ENCODE assay signal across 11 cellular contexts in the genomic region with DNA sequence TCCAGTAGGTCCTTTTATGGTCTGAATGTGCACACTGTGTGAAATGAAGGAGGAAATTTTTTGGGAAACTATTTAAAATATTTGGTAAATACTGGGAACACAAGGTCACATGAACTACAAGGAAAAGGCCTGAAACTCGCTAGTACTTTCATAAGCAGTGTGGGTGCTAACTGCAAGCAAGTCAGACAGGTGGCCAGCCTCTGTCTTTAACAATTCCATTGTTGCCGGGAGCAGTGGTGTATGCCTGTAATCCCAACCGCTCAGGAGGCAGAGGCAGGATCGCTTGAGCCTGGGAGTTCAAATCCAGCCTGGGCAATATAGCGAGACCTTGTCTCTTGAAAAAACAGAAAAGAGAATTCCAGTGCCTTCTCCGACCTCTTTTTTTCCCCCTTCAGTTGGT. TPM values are rescaled to one million over a fixed set of nuclear protein-coding genes. Genes with fewer than 3 reads are reported as not detected.
DNase-seq lines count a peak whose midpoint lies in the region; ATAC-seq and TF ChIP-seq lines count a peak whose summit lies in the region.
"Had no signal": no experiment of that assay in that cellular context is flagged by ENCODE, and none has a peak within 500 bp of the region (broad histone marks: within the 10 kb centered on the region; RNA-seq: fewer than 3 reads in every experiment).

No MANE protein-coding gene starts in this region.

- no peak overlapping the region for H3K4me3 Mint-ChIP-seq in naive thymus-derived CD4-positive, alpha-beta T cell
- H3K4me3 Mint-ChIP-seq: stimulated activated effector memory CD8-positive, alpha-beta T cell treated with anti-CD3 and anti-CD28 coated beads, Interleukin-12 subunit alpha, Interleukin-12 subunit beta, amount 100 ng/mL, for 72 hours had no signal

- H3K9ac ChIP-seq in PC-3 (ENCODE audit: low read length) (no peak overlapping the region), liver (ENCODE audit: low read depth in 1 of 2, low read length in 2 of 2) (no peak overlapping the region)

- no peaks in the 10 kb centered on the region for H3K9me3 Mint-ChIP-seq in naive thymus-derived CD4-positive, alpha-beta T cell
- H3K9me3 Mint-ChIP-seq: stimulated activated effector memory CD8-positive, alpha-beta T cell treated with anti-CD3 and anti-CD28 coated beads, Interleukin-12 subunit alpha, Interleukin-12 subunit beta, amount 100 ng/mL, for 72 hours had no signal

- no peak for ATAC-seq in PC-3
- ATAC-seq in naive thymus-derived CD4-positive, alpha-beta T cell, result no peak
- ATAC-seq in HG03439 (IDR thresholded peaks at IDR 0.05; ENCODE audit: unreplicated experiment), result no peak

- CTCF ChIA-PET in PC-3 (lab: Charles Lee), result no interaction called here
- CTCF ChIA-PET in naive thymus-derived CD4-positive, alpha-beta T cell (lab: Charles Lee), result no interaction called here

- H3F3A ChIP-seq in PC-3 (ENCODE audit: low read length, unreplicated experiment), result peaks cover 8% of the 10 kb centered on the region

- H3K36me3 ChIP-seq in PC-3 (ENCODE audit: low read depth, low read length) (no peaks in the 10 kb centered on the region), liver (ENCODE audit: control insufficient read depth in 4 of 4, insufficient read depth in 3 of 4, low read depth in 1 of 4, low read length in 3 of 4) (no peaks in the 10 kb centered on the region), tibial artery (no peaks in the 10 kb centered on the region)
- H3K36me3 ChIP-seq in naive thymus-derived CD4-positive, alpha-beta T cell (ENCODE audit: control insufficient read depth in 2 of 3, insufficient read depth in 3 of 3, low read length in 3 of 3), result no peaks in the 10 kb centered on the region

- BruUV-seq in PC-3 (replicated peaks; lab: Mats Ljungman, UMichigan), result no TSS peak

- H3K4me1 ChIP-seq in PC-3 (ENCODE audit: insufficient read depth, low read length), result peaks cover 79% of the 10 kb centered on the region
- H3K4me1 ChIP-seq in liver (ENCODE audit: control insufficient read depth in 4 of 4, insufficient read depth in 4 of 4, low read length in 3 of 4), result peaks cover 5 to 20% (median 10%) of the 10 kb centered on the region in 4 donors
- H3K4me1 ChIP-seq in tibial artery, result peaks cover 8 to 99% (median 77%) of the 10 kb centered on the region in 4 donors
- H3K4me1 ChIP-seq in naive thymus-derived CD4-positive, alpha-beta T cell (ENCODE audit: control insufficient read depth in 2 of 2, insufficient read depth in 2 of 2, low read length in 2 of 2), result peaks cover 0 to 10% of the 10 kb centered on the region in 2 donors

- no peak overlapping the region for H3K27ac ChIP-seq in PC-3 (ENCODE audit: low read length)
- peak overlapping the region; percentile 22 to 75 for H3K27ac ChIP-seq in coronary artery
- H3K27ac ChIP-seq in liver (ENCODE audit: low read depth in 1 of 2, low read length in 2 of 2), result peak overlapping the region; percentile 9 to 18
- H3K27ac ChIP-seq in tibial artery, result peak overlapping the region; percentile 84 to 93
- no peak overlapping the region for H3K27ac ChIP-seq in naive thymus-derived CD4-positive, alpha-beta T cell (ENCODE audit: low read depth, low read length)

- intact Hi-C loops in PC-3 (cut with micrococcal nuclease) (no loop called here), tibial artery (cut with DNase I; ENCODE audit: low total_unique reads) (no loop called here)
- intact Hi-C loops in naive thymus-derived CD4-positive, alpha-beta T cell (cut with micrococcal nuclease), result no loop called here

- H3K9me2 ChIP-seq in PC-3 (replicated peaks; ENCODE audit: low read length), result no peaks in the 10 kb centered on the region

- peaks cover 97% of the 10 kb centered on the region for H3K79me2 ChIP-seq in PC-3 (ENCODE audit: low read length)

- no peak for TF ChIP-seq CTCF in PC-3 (conservative IDR thresholded peaks at IDR 0.05; ENCODE audit: low read depth, low read length)
- TF ChIP-seq CTCF in coronary artery (IDR thresholded peaks at IDR 0.05), result no peak
- TF ChIP-seq CTCF in liver (IDR thresholded peaks at IDR 0.05; ENCODE audit: low read depth, low read length, missing input control), result no peak
- TF ChIP-seq CTCF in tibial artery (IDR thresholded peaks at IDR 0.05), result no peak

- 90% methylated on average over 6 of the region's 6 CpGs for WGBS in liver

- H3K4me2 ChIP-seq in PC-3 (ENCODE audit: low read length), result 0 out of 2 replicates have a peak overlapping the region, but pooled peaks have one; percentile 5

- H3K27me3 ChIP-seq in PC-3 (ENCODE audit: low read length) (no peaks in the 10 kb centered on the region), liver (ENCODE audit: control insufficient read depth in 4 of 4, insufficient read depth in 4 of 4, low read length in 3 of 4) (no peaks in the 10 kb centered on the region), tibial artery (no peaks in the 10 kb centered on the region)
- H3K27me3 ChIP-seq in naive thymus-derived CD4-positive, alpha-beta T cell (ENCODE audit: control insufficient read depth in 2 of 2, insufficient read depth in 2 of 2, low read length in 2 of 2), result no peaks in the 10 kb centered on the region

- POLR2A ChIA-PET in PC-3 (lab: Charles Lee; ENCODE audit: unreplicated experiment), result no interaction called here
- POLR2A ChIA-PET in naive thymus-derived CD4-positive, alpha-beta T cell (lab: Charles Lee), result no interaction called here

- H3K36me3 Mint-ChIP-seq in naive thymus-derived CD4-positive, alpha-beta T cell, result peaks cover 0 to 17% (median under 1%) of the 10 kb centered on the region in 5 donors
- H3K36me3 Mint-ChIP-seq: stimulated activated effector memory CD8-positive, alpha-beta T cell treated with anti-CD3 and anti-CD28 coated beads, Interleukin-12 subunit alpha, Interleukin-12 subunit beta, amount 100 ng/mL, for 72 hours had no signal

- no peaks in the 10 kb centered on the region for H3K27me3 Mint-ChIP-seq in naive thymus-derived CD4-positive, alpha-beta T cell

- peaks cover 38 to 70% (median 60%) of the 10 kb centered on the region in 7 donors for H3K4me1 Mint-ChIP-seq in naive thymus-derived CD4-positive, alpha-beta T cell

- no peak for TF ChIP-seq RAD21 in liver (IDR thresholded peaks at IDR 0.05)

- no peak overlapping the region for H3K27ac Mint-ChIP-seq in naive thymus-derived CD4-positive, alpha-beta T cell
- H3K27ac Mint-ChIP-seq: stimulated activated effector memory CD8-positive, alpha-beta T cell treated with anti-CD3 and anti-CD28 coated beads, Interleukin-12 subunit alpha, Interleukin-12 subunit beta, amount 100 ng/mL, for 72 hours had no signal

- H3K4me3 ChIP-seq in PC-3 (ENCODE audit: low read length) (no peak overlapping the region), coronary artery (no peak overlapping the region), liver (ENCODE audit: low read depth in 1 of 3, low read length in 3 of 3) (no peak overlapping the region), tibial artery (no peak overlapping the region)
- H3K4me3 ChIP-seq in naive thymus-derived CD4-positive, alpha-beta T cell (ENCODE audit: low read length), result no peak overlapping the region

- no peak for DNase-seq in PC-3
- DNase-seq in coronary artery (ENCODE audit: low spot score), result no peak
- DNase-seq in tibial artery, result no peak
- DNase-seq in naive thymus-derived CD4-positive, alpha-beta T cell, result no peak
- DNase-seq in activated T-cell treated with anti-CD3 and anti-CD28 coated beads, Interleukin-2, amount 50 U/mL, for 48 hours, result no peak
- DNase-seq: activated CD8-positive, alpha-beta memory T cell treated with anti-CD3 and anti-CD28 coated beads, Interleukin-2, amount 50 U/mL, for 4 hours; retina; stimulated activated CD4-positive, alpha-beta T cell treated with anti-CD3 and anti-CD28 coated beads, Interleukin-4, amount 100 ng/mL, for 24 hours had no signal

- H4K20me1 ChIP-seq in PC-3 (ENCODE audit: low read length), result peaks cover 58% of the 10 kb centered on the region

- no peaks in the 10 kb centered on the region for H3K9me3 ChIP-seq in PC-3 (ENCODE audit: low read length)
- no peaks in the 10 kb centered on the region for H3K9me3 ChIP-seq in liver (ENCODE audit: control insufficient read depth in 4 of 4, low read length in 3 of 4)
- H3K9me3 ChIP-seq in tibial artery, result no peaks in the 10 kb centered on the region
- no peaks in the 10 kb centered on the region for H3K9me3 ChIP-seq in naive thymus-derived CD4-positive, alpha-beta T cell (ENCODE audit: control insufficient read depth in 2 of 3, low read length in 3 of 3)

- no peak overlapping the region for H2AFZ ChIP-seq in PC-3 (ENCODE audit: low read length)

TF ChIP-seq in liver, 16 proteins besides CTCF, POLR2A, EP300 and RAD21:
- TF ChIP-seq NR2F2 (IDR thresholded peaks at IDR 0.05), result peak; percentile 64
- no peak for TF ChIP-seq SP1 (IDR thresholded peaks at IDR 0.05)
TF ChIP-seq in liver: peak in this region for 1.

RNA-seq across cellular contexts. Expression of gene SMURF1, which starts 37.5 kb away (rescaled TPM):
- total RNA-seq in PC-3 (2014; rRNA removed) (30.2 and 32.3 TPM in 2 replicates), liver (10 to 100 TPM in 1 of 2 donors, 1 to 10 TPM in 1; 6.2 to 16.8 TPM)
- polyA plus RNA-seq in liver, result 1 to 10 TPM; 2.9 to 5.6 TPM
- 10 to 100 TPM; 14.6 to 26.4 (median 20.8) TPM for total RNA-seq in naive thymus-derived CD4-positive, alpha-beta T cell
- polyA plus RNA-seq in naive thymus-derived CD4-positive, alpha-beta T cell, result 1 to 10 TPM; 1.3 to 2.4 TPM

Comparison
In these comparisons a context has a peak if more than half of its experiments do, and no peak if none do; other contexts are left out.
1. H3K27ac ChIP-seq: peak in coronary artery (2 of 2), liver (2 of 2) and tibial artery (2 of 2); none in PC-3 (single experiment) and naive thymus-derived CD4-positive, alpha-beta T cell (single experiment).